Comparison of ENCODE assay signal across 8 cellular contexts in genomic region chr1:63368131-63368530, GRCh38. TPM values are rescaled to one million over a fixed set of nuclear protein-coding genes. Genes with fewer than 3 reads are reported as not detected.
DNase-seq lines count a peak whose midpoint lies in the region; ATAC-seq, FAIRE-seq and TF ChIP-seq lines count a peak whose summit lies in the region.

No MANE protein-coding gene starts in this region.

- H3K4me1 Mint-ChIP-seq in activated naive CD4-positive, alpha-beta T cell treated with anti-CD3 and anti-CD28 coated beads, Interleukin-2, amount 10 ng/mL, durations not matched to agents 7 days and 5 days: peaks cover 25% of the 10 kb centered on the region

- 1 to 7% (median 6%) methylated on average over 10 of the region's 10 CpGs for WGBS in adrenal gland, 4 donors
- WGBS in HepG2 (ENCODE audit: low lambda C conversion rate): 4% methylated on average over 10 of the region's 10 CpGs
- 3% methylated on average over 10 of the region's 10 CpGs; no CpG with 5 or more reads in 1 of the 2 donors for WGBS in transverse colon (ENCODE audit: low coverage in 1 of 2), 2 donors

- H3K79me2 ChIP-seq in HepG2 (ENCODE audit: insufficient read depth, low read length): no peaks in the 10 kb centered on the region

- H2AFZ ChIP-seq in HepG2 (ENCODE audit: low read length): peak overlapping the region; percentile 93

- no peak for FAIRE-seq in HepG2 (lab: Jason Lieb, UNC)

- TF ChIP-seq POLR2A in adrenal gland (IDR thresholded peaks at IDR 0.05): no peak
- TF ChIP-seq POLR2A in HepG2 (IDR thresholded peaks at IDR 0.05; ENCODE audit: insufficient read depth in 1 of 2, low read depth in 2 of 2, low read length in 2 of 2): no peak
- no peak for TF ChIP-seq POLR2A in transverse colon (IDR thresholded peaks at IDR 0.05)

- no peak for TF ChIP-seq RAD21 in HepG2 (CRISPR knock-in tag; IDR thresholded peaks at IDR 0.05)

- H3K9me3 Mint-ChIP-seq in activated naive CD4-positive, alpha-beta T cell treated with anti-CD3 and anti-CD28 coated beads, Interleukin-2, amount 10 ng/mL, durations not matched to agents 7 days and 5 days: no peaks in the 10 kb centered on the region

- TF ChIP-seq CTCF in adrenal gland (IDR thresholded peaks at IDR 0.05): no peak
- no peak for TF ChIP-seq CTCF in HepG2 (CRISPR knock-in tag; IDR thresholded peaks at IDR 0.05)
- TF ChIP-seq CTCF in transverse colon (IDR thresholded peaks at IDR 0.05): no peak

- POLR2A ChIA-PET in HepG2 (lab: Yijun Ruan, JAX): no interaction called here

- peaks cover 9% of the 10 kb centered on the region; the same call in 1 of the 2 replicates for H3K27me3 ChIP-seq in HUES48 (ENCODE audit: control insufficient read depth, insufficient read depth, low read length)
- H3K27me3 ChIP-seq in adrenal gland: no peaks in the 10 kb centered on the region
- no peaks in the 10 kb centered on the region for H3K27me3 ChIP-seq in HepG2 (ENCODE audit: control insufficient read depth in 1 of 2, insufficient read depth in 2 of 2, low read length in 2 of 2)
- H3K27me3 ChIP-seq in transverse colon: no peaks in the 10 kb centered on the region

- intact Hi-C loops in adrenal gland (cut with DNase I) (no loop called here), HepG2 (cut with micrococcal nuclease; ENCODE audit: unreplicated experiment) (no loop called here), transverse colon (cut with DNase I; ENCODE audit: low total_unique reads) (no loop called here)

- in situ Hi-C loops in HepG2 (cut with HindIII; ENCODE audit: extremely low pct_ligation_motif_present, low pct_unique_long_range_greater_than_20kb) (no loop called here), transverse colon (cut with MboI; ENCODE audit: low pct_ligation_motif_present in 1 of 4, low pct_unique_long_range_greater_than_20kb in 1 of 4, low sequenced_read_pairs in 3 of 4) (no loop called here)

- peaks cover 6% of the 10 kb centered on the region for H3K27me3 Mint-ChIP-seq in activated naive CD4-positive, alpha-beta T cell treated with anti-CD3 and anti-CD28 coated beads, Interleukin-2, amount 10 ng/mL, durations not matched to agents 7 days and 5 days

- DNase-seq in activated naive CD4-positive, alpha-beta T cell treated with anti-CD3 and anti-CD28 coated beads, Interleukin-2, amount 10 ng/mL, durations not matched to agents 7 days and 5 days: no peak
- no peak for DNase-seq in activated naive CD4-positive, alpha-beta T cell (lab: John Stamatoyannopoulos, UW)
- no peak for DNase-seq in adrenal gland
- peak; percentile 4 for DNase-seq in HepG2 (ENCODE audit: low spot score)
- no peak for DNase-seq in transverse colon
- DNase-seq in stimulated activated CD4-positive, alpha-beta T cell treated with anti-CD3 and anti-CD28 coated beads, Interleukin-4, amount 100 ng/mL, for 4 hours: no peak

- H3K4me3 ChIP-seq in HUES48 (ENCODE audit: low read depth, low read length) (peak overlapping the region; percentile 96), adrenal gland (peak overlapping the region in 3 of 4 donors; percentile 68 to 92 (median 82)), HepG2 (replicated peaks in 1 of 3; ENCODE audit: insufficient read depth in 1 of 3, low read depth in 2 of 3, low read length in 3 of 3) (peak overlapping the region; percentile 79 to 91 (median 82)), transverse colon (peak overlapping the region; percentile 67 to 77 (median 71))

- peaks cover 18% of the 10 kb centered on the region for H3K36me3 Mint-ChIP-seq in activated naive CD4-positive, alpha-beta T cell treated with anti-CD3 and anti-CD28 coated beads, Interleukin-2, amount 10 ng/mL, durations not matched to agents 7 days and 5 days

- no peaks in the 10 kb centered on the region for H4K20me1 ChIP-seq in HepG2 (ENCODE audit: insufficient read depth, low read length)

- peak overlapping the region; percentile 66 for H3K27ac Mint-ChIP-seq in activated naive CD4-positive, alpha-beta T cell treated with anti-CD3 and anti-CD28 coated beads, Interleukin-2, amount 10 ng/mL, durations not matched to agents 7 days and 5 days

- BruUV-seq in HepG2 (replicated peaks; lab: Mats Ljungman, UMichigan): TSS peak; percentile 83

- H3K4me3 Mint-ChIP-seq in activated naive CD4-positive, alpha-beta T cell treated with anti-CD3 and anti-CD28 coated beads, Interleukin-2, amount 10 ng/mL, durations not matched to agents 7 days and 5 days: peak overlapping the region; percentile 89

- H3K9me3 ChIP-seq in HUES48 (ENCODE audit: control insufficient read depth, insufficient read depth, low read length) (no peaks in the 10 kb centered on the region), adrenal gland (replicated peaks in 1 of 3) (no peaks in the 10 kb centered on the region), HepG2 (ENCODE audit: low read length) (no peaks in the 10 kb centered on the region), transverse colon (no peaks in the 10 kb centered on the region)

- H3K27ac ChIP-seq in HUES48 (ENCODE audit: low read depth, low read length) (peak overlapping the region; percentile 83), adrenal gland (peak overlapping the region in 3 of 5 donors; percentile 68 to 92 (median 78)), HepG2 (ENCODE audit: extremely low read length, insufficient read depth, low read length) (peak overlapping the region; percentile 73), transverse colon (peak overlapping the region; percentile 80 to 90 (median 86))

- H3K4me2 ChIP-seq in HepG2 (ENCODE audit: low read depth, low read length): peak overlapping the region; percentile 88

- TF ChIP-seq EP300 in HepG2 (IDR thresholded peaks at IDR 0.05; ENCODE audit: low read depth in 2 of 2, low read length in 2 of 2) (no peak), HepG2 (CRISPR knock-in tag; IDR thresholded peaks at IDR 0.05; ENCODE audit: borderline replicate concordance) (no peak), transverse colon (IDR thresholded peaks at IDR 0.05; ENCODE audit: low read depth) (no peak)

- peaks cover 7% of the 10 kb centered on the region for H3K4me1 ChIP-seq in HUES48 (ENCODE audit: control insufficient read depth, insufficient read depth, low read length)
- peaks cover 0 to 9% of the 10 kb centered on the region in 2 donors for H3K4me1 ChIP-seq in adrenal gland (replicated peaks in 1 of 2)
- peaks cover 15% of the 10 kb centered on the region; the same call in 1 of the 2 replicates for H3K4me1 ChIP-seq in HepG2 (ENCODE audit: insufficient read depth, low read length)
- peaks cover 0 to 11% (median 8%) of the 10 kb centered on the region in 4 donors for H3K4me1 ChIP-seq in transverse colon

- H3K36me3 ChIP-seq in HUES48 (ENCODE audit: control insufficient read depth, insufficient read depth, low read length) (peaks cover 17% of the 10 kb centered on the region), adrenal gland (replicated peaks in 1 of 2) (no peaks in the 10 kb centered on the region), HepG2 (replicated peaks in 1 of 2; ENCODE audit: control insufficient read depth in 1 of 2, insufficient read depth in 2 of 2, low read length in 2 of 2) (no peaks in the 10 kb centered on the region), transverse colon (no peaks in the 10 kb centered on the region)

- H3K9ac ChIP-seq in HUES48 (ENCODE audit: low read depth, low read length) (peak overlapping the region; percentile 86), HepG2 (ENCODE audit: insufficient read depth, low read depth, low read length) (peak overlapping the region; percentile 80)

- ATAC-seq in HepG2 (peak; percentile 27), HG03457 (IDR thresholded peaks at IDR 0.05; ENCODE audit: unreplicated experiment) (no peak)

- CTCF ChIA-PET in activated naive CD4-positive, alpha-beta T cell treated with anti-CD3 and anti-CD28 coated beads, Interleukin-2, amount 10 ng/mL, durations not matched to agents 7 days and 5 days (lab: Charles Lee): interaction anchor here (1.1 kb wide), 1 partner anchor 8 kb away, joined by 3 read pairs; no protein-coding TSS in a partner anchor
- CTCF ChIA-PET in HepG2 (lab: Yijun Ruan, JAX; ENCODE audit: low intra/inter-chr PET ratio, low total read pairs): interaction anchor here (1.3 kb wide), 1 partner anchor 73 kb away, joined by 6 read pairs; no protein-coding TSS in a partner anchor

RNA-seq across cellular contexts. Expression of gene ALG6, which starts 0.7 kb away (rescaled TPM):
- total RNA-seq in adrenal gland (10 to 100 TPM in 6 of 8 donors, 1 to 10 TPM in 2; 7.8 to 29.3 (median 11.0) TPM), HepG2 (2016; rRNA removed; fragmentation: Illumina TruSeq; extraction: Trizol) (4.5 and 8.1 TPM in 2 replicates), transverse colon (10 to 100 TPM in 2 of 4 donors, 1 to 10 TPM in 1, under 1 TPM in 1; 0.60 to 20.0 (median 9.3) TPM)
- polyA plus RNA-seq in adrenal gland (10 to 100 TPM; 10.3 to 20.4 (median 14.6) TPM), HepG2 (2011; rRNA removed) (4.4 and 6.8 TPM in 2 replicates)
- total RNA-seq in HepG2 (2016; cell fraction: cytosol; rRNA removed; fragmentation: Illumina TruSeq; extraction: Trizol; ENCODE audit: low read depth): 1.4 and 2.8 TPM in 2 replicates
- total RNA-seq in HepG2 (2016; cell fraction: insoluble cytoplasmic fraction; rRNA removed; fragmentation: Illumina TruSeq; extraction: Trizol): 4.9 and 8.6 TPM in 2 replicates
- total RNA-seq in HepG2 (2016; cell fraction: membrane; rRNA removed; fragmentation: Illumina TruSeq; extraction: Trizol): 3.1 and 3.9 TPM in 2 replicates
- 14.7 and 17.1 TPM in 2 replicates for total RNA-seq in HepG2 (2016; cell fraction: nucleus; rRNA removed; fragmentation: Illumina TruSeq; extraction: Trizol)
- 2.0 and 3.2 TPM in 2 replicates for polyA plus RNA-seq in HepG2 (2011; cell fraction: cytosol; rRNA removed)
- 3.6 and 4.7 TPM in 2 replicates for polyA plus RNA-seq in HepG2 (2011; cell fraction: nucleus; rRNA removed)
- polyA plus RNA-seq in HepG2 (2012): 5.5 and 6.3 TPM in 2 replicates
- 1.6 and 1.7 TPM in 2 replicates for polyA plus RNA-seq in HepG2 (2016; cell fraction: cytosol; fragmentation: Illumina TruSeq; extraction: Trizol; ENCODE audit: low read depth)
- 4.7 and 5.3 TPM in 2 replicates for polyA plus RNA-seq in HepG2 (2016; cell fraction: insoluble cytoplasmic fraction; fragmentation: Illumina TruSeq; extraction: Trizol; ENCODE audit: low read depth)
- polyA plus RNA-seq in HepG2 (2016; cell fraction: membrane; fragmentation: Illumina TruSeq; extraction: Trizol; ENCODE audit: low read depth): 2.3 and 2.7 TPM in 2 replicates
- 19.6 and 21.1 TPM in 2 replicates for polyA plus RNA-seq in HepG2 (2016; cell fraction: nucleus; fragmentation: Illumina TruSeq; extraction: Trizol; ENCODE audit: insufficient read depth, low read depth)
- polyA minus RNA-seq in HepG2 (2011; rRNA and poly(A)+ RNA removed; ENCODE audit: low replicate concordance): 3.0 and 7.1 TPM in 2 replicates
- 3.1 and 3.4 TPM in 2 replicates for polyA minus RNA-seq in HepG2 (2011; cell fraction: cytosol; rRNA and poly(A)+ RNA removed)
- polyA minus RNA-seq in HepG2 (2011; cell fraction: nucleus; rRNA and poly(A)+ RNA removed): 12.0 and 16.0 TPM in 2 replicates

RNA-seq across cellular contexts. Expression of gene FOXD3, which starts 45.8 kb away (rescaled TPM):
- total RNA-seq in adrenal gland: 1 to 10 TPM in 1 of 8 donors, under 1 TPM in 2, not detected in 5; 0.11 to 1.2 (median 0.63) TPM
- polyA plus RNA-seq in adrenal gland: under 1 TPM; 0.11 to 0.61 (median 0.24) TPM
- total RNA-seq in HepG2 (2016; rRNA removed; fragmentation: Illumina TruSeq; extraction: Trizol): not detected in 2 replicates
- total RNA-seq in HepG2 (2016; cell fraction: cytosol; rRNA removed; fragmentation: Illumina TruSeq; extraction: Trizol; ENCODE audit: low read depth): not detected in 2 replicates
- total RNA-seq in HepG2 (2016; cell fraction: insoluble cytoplasmic fraction; rRNA removed; fragmentation: Illumina TruSeq; extraction: Trizol): not detected in 2 replicates
- not detected in 2 replicates for total RNA-seq in HepG2 (2016; cell fraction: membrane; rRNA removed; fragmentation: Illumina TruSeq; extraction: Trizol)
- not detected in 2 replicates for total RNA-seq in HepG2 (2016; cell fraction: nucleus; rRNA removed; fragmentation: Illumina TruSeq; extraction: Trizol)
- polyA plus RNA-seq in HepG2 (2011; rRNA removed): not detected in 2 replicates
- not detected in 2 replicates for polyA plus RNA-seq in HepG2 (2011; cell fraction: cytosol; rRNA removed)
- not detected in 2 replicates for polyA plus RNA-seq in HepG2 (2011; cell fraction: nucleus; rRNA removed)
- polyA plus RNA-seq in HepG2 (2012): not detected in 2 replicates
- not detected in 2 replicates for polyA plus RNA-seq in HepG2 (2016; cell fraction: cytosol; fragmentation: Illumina TruSeq; extraction: Trizol; ENCODE audit: low read depth)
- not detected in 2 replicates for polyA plus RNA-seq in HepG2 (2016; cell fraction: insoluble cytoplasmic fraction; fragmentation: Illumina TruSeq; extraction: Trizol; ENCODE audit: low read depth)
- polyA plus RNA-seq in HepG2 (2016; cell fraction: membrane; fragmentation: Illumina TruSeq; extraction: Trizol; ENCODE audit: low read depth): not detected in 2 replicates
- polyA plus RNA-seq in HepG2 (2016; cell fraction: nucleus; fragmentation: Illumina TruSeq; extraction: Trizol; ENCODE audit: insufficient read depth, low read depth): not detected in 2 replicates
- not detected in 2 replicates for polyA minus RNA-seq in HepG2 (2011; rRNA and poly(A)+ RNA removed; ENCODE audit: low replicate concordance)
- polyA minus RNA-seq in HepG2 (2011; cell fraction: cytosol; rRNA and poly(A)+ RNA removed): not detected in 2 replicates
- polyA minus RNA-seq in HepG2 (2011; cell fraction: nucleus; rRNA and poly(A)+ RNA removed): not detected in 2 replicates
- total RNA-seq in transverse colon: under 1 TPM in 2 of 4 donors, not detected in 2; 0.32 to 0.68 TPM
